ENCODE assay signal across 8 cellular contexts in the genomic region with DNA sequence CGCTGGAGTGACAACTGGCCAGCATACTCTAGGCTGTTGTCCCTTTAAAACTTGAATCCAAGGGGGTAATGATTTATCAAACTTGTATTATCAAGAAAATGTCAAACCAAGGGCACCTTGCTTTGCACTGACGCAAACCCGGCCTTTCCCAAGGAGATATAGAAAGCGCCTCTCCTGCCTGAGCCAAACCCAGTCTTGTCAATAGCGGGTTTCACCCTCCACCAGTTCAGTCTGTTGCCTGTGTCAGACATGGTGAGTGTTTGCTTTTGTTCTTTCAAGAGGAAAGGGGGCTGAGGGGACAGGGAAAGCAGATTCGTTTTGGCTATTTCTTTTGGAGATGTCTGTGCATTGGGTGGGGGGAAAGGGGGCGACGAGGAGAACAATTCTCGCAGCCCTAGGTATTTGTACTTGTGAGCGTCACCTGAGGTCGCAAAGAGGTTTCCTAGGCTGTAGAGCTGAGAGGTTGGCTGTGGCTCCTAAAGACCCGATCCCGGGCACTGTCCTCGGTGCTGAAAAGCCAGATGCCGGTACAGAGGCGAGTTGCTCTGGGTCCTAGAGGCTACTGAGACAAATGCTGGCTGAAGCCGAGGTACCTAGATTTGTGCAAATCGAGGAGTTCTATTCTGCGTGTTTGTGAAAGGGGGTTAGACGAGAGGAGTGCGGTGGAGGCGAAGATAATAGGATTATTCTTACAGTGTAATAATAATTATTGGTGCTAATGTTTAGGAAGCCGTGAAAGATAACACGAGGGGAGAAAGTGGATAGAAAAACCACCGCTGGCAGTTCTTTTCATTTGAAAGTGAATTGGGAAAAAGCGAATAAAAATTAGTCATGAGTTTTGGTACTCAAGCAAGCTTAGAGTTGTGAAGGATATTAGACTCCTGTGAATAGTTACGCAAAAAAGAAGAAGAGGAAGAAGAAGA. TPM values are rescaled to one million over a fixed set of nuclear protein-coding genes. Genes with fewer than 3 reads are reported as not detected.
A peak's percentile ranks its signal among the peaks of the same experiment; 100 is the strongest.
DNase-seq lines count a peak whose midpoint lies in the region; ATAC-seq and TF ChIP-seq lines count a peak whose summit lies in the region.

A gene (plus strand): TSS at position 185 of the 923 bp plus-strand sequence. CDS start 65 bp downstream, at position 250.

- no peak for TF ChIP-seq CTCF in GM10266 (IDR thresholded peaks at IDR 0.05; ENCODE audit: control insufficient read depth, insufficient read depth, low read depth, missing control alignments)
- no peak for TF ChIP-seq CTCF in neural crest cell (conservative IDR thresholded peaks at IDR 0.05)

- H3K27me3 Mint-ChIP-seq in neural crest cell (ENCODE audit: low read depth): peaks cover 98% of the 10 kb centered on the region

- H3K4me1 Mint-ChIP-seq in neural crest cell: peaks cover 4% of the 10 kb centered on the region

- peak; percentile 69 for DNase-seq in GM10266 (ENCODE audit: extremely low spot score)
- peak; percentile 44 for DNase-seq in M059J (ENCODE audit: low read depth)
- DNase-seq in T47D (ENCODE audit: low read depth in 1 of 2, low spot score in 1 of 2): peak; percentile 89 to 92
- DNase-seq in neural crest cell (ENCODE audit: low read depth, low spot score): peak; percentile 75
- DNase-seq in inferior parietal cortex (ENCODE audit: extremely low spot score): no peak

- H3K27ac Mint-ChIP-seq in neural crest cell (ENCODE audit: unreplicated experiment): no peak within 1 kb of the TSS

- H3K9me3 Mint-ChIP-seq in neural crest cell: peaks cover 2% of the 10 kb centered on the region

- in situ Hi-C loops in T47D (cut with HindIII; ENCODE audit: low pct_unique_long_range_greater_than_20kb, low sequenced_read_pairs): no loop called here

- H3K4me3 Mint-ChIP-seq in neural crest cell: no peak within 1 kb of the TSS

- ATAC-seq in GM21447 (IDR thresholded peaks at IDR 0.05; ENCODE audit: unreplicated experiment) (no peak), GM18502 (IDR thresholded peaks at IDR 0.05; ENCODE audit: poor library complexity, unreplicated experiment) (no peak), GM21381 (IDR thresholded peaks at IDR 0.05; ENCODE audit: unreplicated experiment) (no peak)

- no peaks in the 10 kb centered on the region for H3K36me3 Mint-ChIP-seq in neural crest cell (ENCODE audit: low read depth)

RNA-seq across cellular contexts. Expression of the gene that starts here (rescaled TPM):
- total RNA-seq in M059J (2014; rRNA removed; shearing (Covaris generic)): not detected in 2 replicates
- 0.05 TPM in 1 of 2 replicates, not detected in the other for total RNA-seq in neural crest cell

Comparison
In these comparisons a context has a peak if more than half of its experiments do, and no peak if none do; other contexts are left out.
1. Peak in DNase-seq in M059J; RNA of the gene not detected or under 1 TPM.
2. Peak in DNase-seq in neural crest cell; RNA of the gene not detected or under 1 TPM.